22 cellular contexts compared by ENCODE assay signal in genomic region chr22:48973694-48974041, GRCh38.
"Had no signal": no experiment of that assay in that cellular context is flagged by ENCODE, and none has a peak within 500 bp of the region (broad histone marks: within the 10 kb centered on the region; RNA-seq: fewer than 3 reads in every experiment).

No MANE protein-coding gene starts in this region.

- H3K36me3 ChIP-seq: gastrocnemius medialis, left lung, prostate gland, right atrium auricular region, transverse colon had no signal

- H3K4me1 ChIP-seq: gastrocnemius medialis, left lung, prostate gland, right atrium auricular region, transverse colon had no signal

- H3K27me3 ChIP-seq: gastrocnemius medialis, right atrium auricular region had no signal

- H3K9me3 ChIP-seq: gastrocnemius medialis, left lung, prostate gland, transverse colon had no signal

- H3K9me3 Mint-ChIP-seq: dendritic cell treated with granulocyte-macrophage colony-stimulating factor and Interleukin-4, amounts not matched to agents 40 ng/mL and 50 ng/mL, for 4 days; natural killer cell had no signal

- H3K36me3 Mint-ChIP-seq: natural killer cell had no signal

- H3K27ac ChIP-seq: epithelial cell of prostate, gastrocnemius medialis, left lung, prostate gland, right atrium auricular region, transverse colon had no signal

- ATAC-seq: esophagus mucosa, gastrocnemius medialis, left lung, natural killer cell, sciatic nerve had no signal

- H3K4me2 ChIP-seq: smooth muscle cell had no signal

- H3K27ac Mint-ChIP-seq: dendritic cell treated with granulocyte-macrophage colony-stimulating factor and Interleukin-4, amounts not matched to agents 40 ng/mL and 50 ng/mL, for 4 days; endodermal cell; natural killer cell had no signal

- H3K4me3 Mint-ChIP-seq: dendritic cell treated with granulocyte-macrophage colony-stimulating factor and Interleukin-4, amounts not matched to agents 40 ng/mL and 50 ng/mL, for 4 days; endodermal cell; natural killer cell had no signal

- H3K4me1 Mint-ChIP-seq: natural killer cell had no signal

- H3K4me3 ChIP-seq: gastrocnemius medialis, left lung, prostate gland, right atrium auricular region, smooth muscle cell, transverse colon had no signal

- DNase-seq: central memory CD4-positive, alpha-beta T cell; effector CD8-positive, alpha-beta T cell; foreskin fibroblast; gastrocnemius medialis; kidney; mesenchymal stem cell; natural killer cell; stimulated activated CD4-positive, alpha-beta T cell treated with anti-CD3 and anti-CD28 coated beads, Interleukin-12 subunit alpha, Interleukin-12 subunit beta, amount 100 ng/mL, for 4 hours; stimulated activated CD4-positive, alpha-beta T cell treated with anti-CD3 and anti-CD28 coated beads, Interleukin-1b, Interleukin-23, amount 100 ng/mL, for 48 hours; stimulated activated CD4-positive, alpha-beta T cell treated with anti-CD3 and anti-CD28 coated beads, Interleukin-4, amount 100 ng/mL, for 1 hour; stimulated activated CD8-positive, alpha-beta memory T cell treated with anti-CD3 and anti-CD28 coated beads, Interleukin-4, amount 100 ng/mL, for 48 hours; stimulated activated naive CD4-positive, alpha-beta T cell treated with Interleukin-2 at 50 U/mL for 16 hours; transverse colon had no signal
